Comparison of ENCODE assay signal across 10 cellular contexts in the genomic region with DNA sequence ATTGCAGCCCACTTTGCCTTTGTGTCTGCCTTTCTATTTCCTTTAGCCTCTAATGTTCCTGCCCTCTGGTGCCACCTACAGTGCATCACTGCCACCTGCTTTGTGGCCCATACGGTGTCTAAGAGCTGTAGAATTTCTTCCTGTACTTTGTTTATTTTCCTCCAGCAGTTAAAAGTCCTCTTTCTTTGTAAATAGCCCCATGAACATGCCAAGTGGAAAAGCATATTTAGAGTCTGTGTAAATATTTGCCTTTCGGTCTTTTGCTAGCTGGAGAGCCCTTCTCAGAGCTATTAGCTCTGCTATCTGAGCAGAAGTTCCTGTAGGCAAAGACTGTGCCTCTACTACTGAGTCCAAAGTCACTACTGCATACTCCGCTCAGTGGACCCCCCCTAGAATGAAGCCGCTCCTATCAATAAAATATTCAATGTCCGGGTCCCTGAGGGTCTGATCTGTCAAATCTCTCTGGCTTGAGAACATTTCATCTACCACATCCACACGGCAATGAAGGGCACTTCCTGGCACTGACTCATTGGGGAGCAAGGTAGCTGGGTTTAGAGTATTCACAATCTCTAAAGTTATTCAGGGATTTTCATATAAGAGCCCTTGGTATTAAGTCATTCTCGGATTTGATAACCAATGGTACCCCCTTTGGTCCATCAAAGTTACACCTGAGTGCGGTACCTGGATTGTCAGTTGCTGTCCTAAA. TPM values are rescaled to one million over a fixed set of nuclear protein-coding genes. Genes with fewer than 3 reads are reported as not detected.
DNase-seq lines count a peak whose midpoint lies in the region; ATAC-seq and TF ChIP-seq lines count a peak whose summit lies in the region.
"Had no signal": no experiment of that assay in that cellular context is flagged by ENCODE, and none has a peak within 500 bp of the region (broad histone marks: within the 10 kb centered on the region; RNA-seq: fewer than 3 reads in every experiment).

No MANE protein-coding gene starts in this region.

- no peaks in the 10 kb centered on the region for H3K27me3 Mint-ChIP-seq in CD4-positive, alpha-beta T cell
- no peaks in the 10 kb centered on the region for H3K27me3 Mint-ChIP-seq in activated T-helper 17 cell treated with anti-CD3 and anti-CD28 coated beads, Interleukin-2, amount 50 U/mL, for 72 hours
- H3K27me3 Mint-ChIP-seq in effector memory CD8-positive, alpha-beta T cell, result no peaks in the 10 kb centered on the region
- H3K27me3 Mint-ChIP-seq: memory B cell had no signal

- TF ChIP-seq CTCF in CD4-positive, alpha-beta T cell (IDR thresholded peaks at IDR 0.05), result peak; percentile 69

- CTCF ChIA-PET in CD4-positive, alpha-beta T cell (lab: Charles Lee), result interaction anchor here (0.6 to 1.3 kb wide), 8 partner anchors 11 to 137 kb away, joined by 3 to 5 read pairs (median 3); partner anchors contain the start of gene SULT1B1

- intact Hi-C loops in CD4-positive, alpha-beta T cell (cut with DNase I, micrococcal nuclease), result loop anchor here (1.0 to 10.0 kb wide), 5 partner anchors 58 to 681 kb away; partner anchors contain the start of gene SULT1B1 (in 1 of the 2)

- no peaks in the 10 kb centered on the region for H3K9me3 ChIP-seq in CD4-positive, alpha-beta T cell (ENCODE audit: control insufficient read depth, low read length)

- no peak overlapping the region for H3K4me3 Mint-ChIP-seq in CD4-positive, alpha-beta T cell
- H3K4me3 Mint-ChIP-seq in activated T-helper 17 cell treated with anti-CD3 and anti-CD28 coated beads, Interleukin-2, amount 50 U/mL, for 72 hours, result no peak overlapping the region
- no peak overlapping the region for H3K4me3 Mint-ChIP-seq in effector memory CD8-positive, alpha-beta T cell
- H3K4me3 Mint-ChIP-seq: IgD-negative memory B cell, memory B cell had no signal

- ATAC-seq in CD4-positive, alpha-beta T cell (ENCODE audit: poor library complexity), result peak; percentile 96
- ATAC-seq in GM18907 (IDR thresholded peaks at IDR 0.05; ENCODE audit: unreplicated experiment) (peak; percentile 99), HG03108 (IDR thresholded peaks at IDR 0.05; ENCODE audit: unreplicated experiment) (peak; percentile 73), left lobe of liver (peak; percentile 98)
- ATAC-seq in activated T-helper 17 cell treated with anti-CD3 and anti-CD28 coated beads, Interleukin-2, amount 50 U/mL, for 72 hours (replicated peaks), result peak; percentile 44
- no peak for ATAC-seq in effector memory CD8-positive, alpha-beta T cell (replicated peaks)

- H3K27ac ChIP-seq in CD4-positive, alpha-beta T cell (ENCODE audit: low read depth, low read length), result no peak overlapping the region

- peaks cover 14% of the 10 kb centered on the region for H3K4me1 Mint-ChIP-seq in CD4-positive, alpha-beta T cell (ENCODE audit: low read depth)
- no peaks in the 10 kb centered on the region for H3K4me1 Mint-ChIP-seq in activated T-helper 17 cell treated with anti-CD3 and anti-CD28 coated beads, Interleukin-2, amount 50 U/mL, for 72 hours
- H3K4me1 Mint-ChIP-seq in effector memory CD8-positive, alpha-beta T cell (ENCODE audit: low read depth in 2 of 2), result no peaks in the 10 kb centered on the region
- H3K4me1 Mint-ChIP-seq: memory B cell had no signal

- POLR2A ChIA-PET in CD4-positive, alpha-beta T cell (lab: Charles Lee), result interaction anchor here (1.0 to 2.3 kb wide), 2 partner anchors 63 to 93 kb away, joined by 3 to 13 read pairs; partner anchors contain the start of gene SULT1B1

- H3K36me3 Mint-ChIP-seq in CD4-positive, alpha-beta T cell (ENCODE audit: low read depth), result no peaks in the 10 kb centered on the region
- no peaks in the 10 kb centered on the region for H3K36me3 Mint-ChIP-seq in activated T-helper 17 cell treated with anti-CD3 and anti-CD28 coated beads, Interleukin-2, amount 50 U/mL, for 72 hours (ENCODE audit: low read depth)
- no peaks in the 10 kb centered on the region for H3K36me3 Mint-ChIP-seq in effector memory CD8-positive, alpha-beta T cell (ENCODE audit: insufficient read depth)
- H3K36me3 Mint-ChIP-seq: IgD-negative memory B cell, memory B cell had no signal

- H3K27ac Mint-ChIP-seq in CD4-positive, alpha-beta T cell, result no peak overlapping the region
- H3K27ac Mint-ChIP-seq in activated T-helper 17 cell treated with anti-CD3 and anti-CD28 coated beads, Interleukin-2, amount 50 U/mL, for 72 hours, result no peak overlapping the region
- no peak overlapping the region for H3K27ac Mint-ChIP-seq in effector memory CD8-positive, alpha-beta T cell
- H3K27ac Mint-ChIP-seq: IgD-negative memory B cell, memory B cell had no signal

- peak; percentile 27 to 62 (median 44) for DNase-seq in CD4-positive, alpha-beta T cell
- DNase-seq in NCI-H69 (lab: John Stamatoyannopoulos, UW), result peak; percentile 87
- DNase-seq in left lobe of liver (ENCODE audit: low spot score), result peak; percentile 79
- DNase-seq in effector memory CD8-positive, alpha-beta T cell, result no peak
- DNase-seq in ecto neural progenitor cell (ENCODE audit: low spot score), result no peak

- no peaks in the 10 kb centered on the region for H3K9me3 Mint-ChIP-seq in CD4-positive, alpha-beta T cell
- no peaks in the 10 kb centered on the region for H3K9me3 Mint-ChIP-seq in activated T-helper 17 cell treated with anti-CD3 and anti-CD28 coated beads, Interleukin-2, amount 50 U/mL, for 72 hours
- peaks cover 2 to 7% of the 10 kb centered on the region in 2 donors for H3K9me3 Mint-ChIP-seq in effector memory CD8-positive, alpha-beta T cell
- H3K9me3 Mint-ChIP-seq: memory B cell had no signal

- H3K27me3 ChIP-seq in CD4-positive, alpha-beta T cell (ENCODE audit: control insufficient read depth, insufficient read depth, low read length), result no peaks in the 10 kb centered on the region

RNA-seq across cellular contexts. Expression of gene SULT1E1, which starts 36.3 kb away (rescaled TPM):
- total RNA-seq in CD4-positive, alpha-beta T cell, result not detected
- not detected for total RNA-seq in activated T-helper 17 cell treated with anti-CD3 and anti-CD28 coated beads, Interleukin-2, amount 50 U/mL, for 72 hours
- 11.1 TPM for total RNA-seq in left lobe of liver

Comparison
In these comparisons a context has a peak if more than half of its experiments do, and no peak if none do; other contexts are left out.
1. DNase-seq: peak in CD4-positive, alpha-beta T cell (10 of 10), NCI-H69 (single experiment) and left lobe of liver (single experiment); none in effector memory CD8-positive, alpha-beta T cell (0 of 3) and ecto neural progenitor cell (single experiment).
2. RNA of gene SULT1E1, which starts 36.3 kb away (total RNA-seq): 11.1 TPM in left lobe of liver (single experiment); not detected in CD4-positive, alpha-beta T cell and not detected in activated T-helper 17 cell treated with anti-CD3 and anti-CD28 coated beads, Interleukin-2, amount 50 U/mL, for 72 hours; every median in the first group is over 10 times any median in the second.